18 cellular contexts compared by ENCODE assay signal in genomic region chr14:32457213-32457920, GRCh38.
DNase-seq lines count a peak whose midpoint lies in the region; ATAC-seq, FAIRE-seq and TF ChIP-seq lines count a peak whose summit lies in the region.
"Had no signal": no experiment of that assay in that cellular context is flagged by ENCODE, and none has a peak within 500 bp of the region (broad histone marks: within the 10 kb centered on the region; RNA-seq: fewer than 3 reads in every experiment).

No MANE protein-coding gene starts in this region.

- H3K79me2 ChIP-seq in GM23338 (replicated peaks; ENCODE audit: insufficient read depth), result no peaks in the 10 kb centered on the region
- no peaks in the 10 kb centered on the region for H3K79me2 ChIP-seq in smooth muscle cell (ENCODE audit: low read depth)

- no peak overlapping the region for H3K27ac ChIP-seq in GM23338 (ENCODE audit: low read depth)
- H3K27ac ChIP-seq in smooth muscle cell (ENCODE audit: low read depth), result peak overlapping the region; percentile 94
- H3K27ac ChIP-seq in kidney (ENCODE audit: low read depth in 2 of 2, low read length in 2 of 2), result no peak overlapping the region

- H4K20me1 ChIP-seq in GM23338 (replicated peaks; ENCODE audit: insufficient read depth), result no peaks in the 10 kb centered on the region
- H4K20me1 ChIP-seq in smooth muscle cell (ENCODE audit: low read depth), result no peaks in the 10 kb centered on the region

- no peak for FAIRE-seq in kidney (lab: Jason Lieb, UNC)
- FAIRE-seq: small intestine had no signal

- WGBS in smooth muscle cell (ENCODE audit: low lambda C conversion rate), result 1% methylated on average over 5 of the region's 5 CpGs

- H3K27me3 Mint-ChIP-seq in GM23338 (ENCODE audit: insufficient read depth, low read depth, poor library complexity), result peaks cover 2% of the 10 kb centered on the region

- H3K36me3 ChIP-seq in GM23338 (ENCODE audit: insufficient read depth) (no peaks in the 10 kb centered on the region), smooth muscle cell (ENCODE audit: low read depth) (no peaks in the 10 kb centered on the region), kidney (ENCODE audit: control insufficient read depth in 1 of 2, insufficient read depth in 2 of 2, low read length in 2 of 2) (no peaks in the 10 kb centered on the region)

- H2AFZ ChIP-seq in GM23338 (peak overlapping the region; percentile 58; the same call in 1 of the 2 replicates), smooth muscle cell (ENCODE audit: low read depth) (no peak overlapping the region)

- TF ChIP-seq CTCF in GM23338 (conservative IDR thresholded peaks at IDR 0.05; ENCODE audit: low read depth in 2 of 2) (no peak), smooth muscle cell (IDR thresholded peaks at IDR 0.05; ENCODE audit: borderline replicate concordance, insufficient read depth, poor library complexity, severe bottlenecking) (no peak), kidney (IDR thresholded peaks at IDR 0.05; ENCODE audit: borderline replicate concordance, extremely low read depth, insufficient read depth) (no peak)

- H3F3A ChIP-seq in GM23338 (replicated peaks; ENCODE audit: low read depth) (no peaks in the 10 kb centered on the region), smooth muscle cell (ENCODE audit: low read depth) (peaks cover 22% of the 10 kb centered on the region)

- H3K27ac Mint-ChIP-seq in GM23338, result no peak overlapping the region
- H3K27ac Mint-ChIP-seq: CD4-positive, alpha-beta T cell; WTC11 had no signal

- H3K4me2 ChIP-seq in GM23338, result 0 out of 2 replicates have a peak overlapping the region, but pooled peaks have one; percentile 25
- H3K4me2 ChIP-seq in smooth muscle cell, result peak overlapping the region; percentile 75

- H3K9ac ChIP-seq in smooth muscle cell (ENCODE audit: low read depth) (peak overlapping the region; percentile 52), kidney (ENCODE audit: low read length in 2 of 2) (no peak overlapping the region)

- H3K4me3 ChIP-seq in GM23338 (no peak overlapping the region), smooth muscle cell (no peak overlapping the region), kidney (ENCODE audit: low read length in 2 of 2) (no peak overlapping the region)

- no peak overlapping the region for H3K4me3 Mint-ChIP-seq in GM23338
- H3K4me3 Mint-ChIP-seq: CD4-positive, alpha-beta T cell; WTC11 had no signal

- ATAC-seq in GM23338 (no peak), GM21723 (IDR thresholded peaks at IDR 0.05; ENCODE audit: unreplicated experiment) (no peak)
- ATAC-seq: WTC11 had no signal

- H3K9me3 ChIP-seq in smooth muscle cell (replicated peaks; ENCODE audit: low read depth) (no peaks in the 10 kb centered on the region), kidney (ENCODE audit: control insufficient read depth in 1 of 2, low read length in 2 of 2) (no peaks in the 10 kb centered on the region)

- H3K9me3 Mint-ChIP-seq in GM23338, result peaks cover 9% of the 10 kb centered on the region

- H3K27me3 ChIP-seq in GM23338 (ENCODE audit: insufficient read depth) (no peaks in the 10 kb centered on the region), smooth muscle cell (ENCODE audit: low read depth) (no peaks in the 10 kb centered on the region)

- H3K4me1 ChIP-seq in GM23338 (ENCODE audit: insufficient read depth) (peaks cover 13% of the 10 kb centered on the region), smooth muscle cell (ENCODE audit: low read depth) (peaks cover 14% of the 10 kb centered on the region), kidney (ENCODE audit: control insufficient read depth in 1 of 2, insufficient read depth in 1 of 2, low read depth in 1 of 2, low read length in 2 of 2) (no peaks in the 10 kb centered on the region)

- no peaks in the 10 kb centered on the region; the same call in 1 of the 3 replicates for H3K36me3 Mint-ChIP-seq in GM23338 (ENCODE audit: low read depth)

- H3K9me2 ChIP-seq in GM23338 (ENCODE audit: insufficient read depth), result no peaks in the 10 kb centered on the region

- peaks cover 7% of the 10 kb centered on the region; the same call in 2 of the 3 replicates for H3K4me1 Mint-ChIP-seq in GM23338

- intact Hi-C loops in kidney (cut with DNase I), result no loop called here

- DNase-seq in GM23338 (ENCODE audit: low spot score), result no peak
- DNase-seq in dedifferentiated amniotic fluid mesenchymal stem cell (ENCODE audit: extremely low spot score), result peak; percentile 87
- peak; percentile 90 for DNase-seq in islet precursor cell
- no peak for DNase-seq in smooth muscle cell (lab: John Stamatoyannopoulos, UW; ENCODE audit: unreplicated experiment)
- DNase-seq in HUDEP-2 (lab: John Stamatoyannopoulos, UW; ENCODE audit: unreplicated experiment in 76 of 76), result no peak
- no peak for DNase-seq in kidney
- DNase-seq in NCI-H1694 treated with DMSO at 0.1 percent for 48 hours (lab: John Stamatoyannopoulos, UW), result no peak
- DNase-seq: activated CD8-positive, alpha-beta memory T cell treated with anti-CD3 and anti-CD28 coated beads, Interleukin-2, amount 50 U/mL, for 48 hours; CD4-positive, alpha-beta T cell; dermis blood vessel endothelial cell; foreskin melanocyte; GF-D8; HCEC 1CT; kidney glomerular epithelial cell; NCI-H2227 treated with DMSO at 0.1 percent for 48 hours; small intestine had no signal

TF ChIP-seq in GM23338, 12 proteins besides CTCF, POLR2A, EP300 and RAD21 (continues in another document):
- TF ChIP-seq ZNF114 (CRISPR knock-in tag; IDR thresholded peaks at IDR 0.05) (no peak), POLR2AphosphoS5 (IDR thresholded peaks at IDR 0.05; ENCODE audit: low read depth) (no peak), EZH2phosphoT487 (IDR thresholded peaks at IDR 0.05; ENCODE audit: unreplicated experiment) (no peak), REST (IDR thresholded peaks at IDR 0.05; ENCODE audit: unreplicated experiment) (no peak), ZNF331 (CRISPR knock-in tag; IDR thresholded peaks at IDR 0.05; ENCODE audit: low read depth) (no peak), CREB1 (CRISPR knock-in tag; IDR thresholded peaks at IDR 0.05; ENCODE audit: low read depth) (no peak), NANOG (IDR thresholded peaks at IDR 0.05; ENCODE audit: borderline replicate concordance) (no peak), ETS1 (IDR thresholded peaks at IDR 0.05) (no peak), JUNB (IDR thresholded peaks at IDR 0.05; ENCODE audit: unreplicated experiment) (no peak)

Comparison
In these comparisons a context has a peak if more than half of its experiments do, and no peak if none do; other contexts are left out.
1. DNase-seq: peak in dedifferentiated amniotic fluid mesenchymal stem cell (single experiment) and islet precursor cell (single experiment); none in GM23338 (single experiment), smooth muscle cell (single experiment), HUDEP-2 (0 of 76), kidney (single experiment) and NCI-H1694 treated with DMSO at 0.1 percent for 48 hours (single experiment).